In genomic region chr14:102952276-102952675, GRCh38 we compare ENCODE assay signal across 21 cellular contexts.
"Had no signal": no experiment of that assay in that cellular context is flagged by ENCODE, and none has a peak within 500 bp of the region (broad histone marks: within the 10 kb centered on the region; RNA-seq: fewer than 3 reads in every experiment).

No MANE protein-coding gene starts in this region.

- H3K27me3 Mint-ChIP-seq: activated B cell treated with CpG ODN at 0.5 μM for 24 hours; activated CD4-positive, alpha-beta T cell treated with anti-CD3 and anti-CD28 coated beads, Interleukin-2, amount 10 ng/mL, durations not matched to agents 24 days and 14 days; activated CD8-positive, alpha-beta T cell treated with anti-CD3 and anti-CD28 coated beads for 36 hours; activated T-helper 17 cell treated with anti-CD3 and anti-CD28 coated beads, Interleukin-2, amount 50 U/mL, for 72 hours; dendritic cell treated with granulocyte-macrophage colony-stimulating factor and Interleukin-4, amounts not matched to agents 40 ng/mL and 50 ng/mL, for 4 days; stimulated activated memory B cell treated with anti-CD40 and anti-IgM and Interleukin-4, amounts not matched to agents 10 μg/mL and 1 μg/mL and 100 μg/mL, for 72 hours had no signal

- H3K4me3 ChIP-seq: esophagus squamous epithelium, heart right ventricle, thyroid gland had no signal

- H3K9me3 Mint-ChIP-seq: activated B cell treated with CpG ODN at 0.5 μM for 24 hours; activated CD4-positive, alpha-beta T cell treated with anti-CD3 and anti-CD28 coated beads, Interleukin-2, amount 10 ng/mL, durations not matched to agents 24 days and 14 days; activated CD8-positive, alpha-beta T cell treated with anti-CD3 and anti-CD28 coated beads for 36 hours; activated T-helper 17 cell treated with anti-CD3 and anti-CD28 coated beads, Interleukin-2, amount 50 U/mL, for 72 hours; dendritic cell treated with granulocyte-macrophage colony-stimulating factor and Interleukin-4, amounts not matched to agents 40 ng/mL and 50 ng/mL, for 4 days; immature natural killer cell; natural killer cell; stimulated activated memory B cell treated with anti-CD40 and anti-IgM and Interleukin-4, amounts not matched to agents 10 μg/mL and 1 μg/mL and 100 μg/mL, for 72 hours had no signal

- ATAC-seq: activated CD8-positive, alpha-beta T cell treated with anti-CD3 and anti-CD28 coated beads for 36 hours; activated T-helper 17 cell treated with anti-CD3 and anti-CD28 coated beads, Interleukin-2, amount 50 U/mL, for 72 hours; heart right ventricle; natural killer cell; sciatic nerve; stimulated activated memory B cell treated with anti-CD40 and anti-IgM and Interleukin-4, amounts not matched to agents 10 μg/mL and 1 μg/mL and 100 μg/mL, for 72 hours had no signal

- H3K27me3 ChIP-seq: brain microvascular endothelial cell, esophagus squamous epithelium, heart right ventricle, thyroid gland had no signal

- H3K27ac ChIP-seq: brain microvascular endothelial cell, esophagus squamous epithelium, heart right ventricle, thyroid gland had no signal

- H3K36me3 Mint-ChIP-seq: immature natural killer cell, natural killer cell had no signal

- DNase-seq: activated B cell treated with CpG ODN at 0.5 μM for 24 hours; activated CD4-positive, alpha-beta T cell treated with anti-CD3 and anti-CD28 coated beads, Interleukin-2, amount 10 ng/mL, durations not matched to agents 24 days and 14 days; activated CD8-positive, alpha-beta T cell treated with anti-CD3 and anti-CD28 coated beads for 36 hours; activated naive CD4-positive, alpha-beta T cell treated with Interleukin-2 at 50 U/mL for 16 hours; activated T-cell treated with anti-CD3 and anti-CD28 coated beads, Interleukin-2, amount 50 U/mL, for 1 hour; anterior cingulate cortex; cerebellar nuclear complex; effector memory CD4-positive, alpha-beta T cell; esophagus squamous epithelium; heart right ventricle; immature natural killer cell; natural killer cell; stimulated activated CD4-positive, alpha-beta T cell treated with anti-CD3 and anti-CD28 coated beads, Interleukin-4, amount 100 ng/mL, for 4 hours; T-helper 1 cell; T-helper 9 cell; thyroid gland had no signal

- H3K27ac Mint-ChIP-seq: activated B cell treated with CpG ODN at 0.5 μM for 24 hours; activated CD4-positive, alpha-beta T cell treated with anti-CD3 and anti-CD28 coated beads, Interleukin-2, amount 10 ng/mL, durations not matched to agents 24 days and 14 days; activated CD8-positive, alpha-beta T cell treated with anti-CD3 and anti-CD28 coated beads for 36 hours; activated T-helper 17 cell treated with anti-CD3 and anti-CD28 coated beads, Interleukin-2, amount 50 U/mL, for 72 hours; dendritic cell treated with granulocyte-macrophage colony-stimulating factor and Interleukin-4, amounts not matched to agents 40 ng/mL and 50 ng/mL, for 4 days; immature natural killer cell; natural killer cell; stimulated activated memory B cell treated with anti-CD40 and anti-IgM and Interleukin-4, amounts not matched to agents 10 μg/mL and 1 μg/mL and 100 μg/mL, for 72 hours had no signal

- H3K9me3 ChIP-seq: esophagus squamous epithelium, heart right ventricle, thyroid gland had no signal

- H3K4me3 Mint-ChIP-seq: activated B cell treated with CpG ODN at 0.5 μM for 24 hours; activated CD4-positive, alpha-beta T cell treated with anti-CD3 and anti-CD28 coated beads, Interleukin-2, amount 10 ng/mL, durations not matched to agents 24 days and 14 days; activated CD8-positive, alpha-beta T cell treated with anti-CD3 and anti-CD28 coated beads for 36 hours; activated T-helper 17 cell treated with anti-CD3 and anti-CD28 coated beads, Interleukin-2, amount 50 U/mL, for 72 hours; dendritic cell treated with granulocyte-macrophage colony-stimulating factor and Interleukin-4, amounts not matched to agents 40 ng/mL and 50 ng/mL, for 4 days; immature natural killer cell; natural killer cell; stimulated activated memory B cell treated with anti-CD40 and anti-IgM and Interleukin-4, amounts not matched to agents 10 μg/mL and 1 μg/mL and 100 μg/mL, for 72 hours had no signal
